In the genomic region with DNA sequence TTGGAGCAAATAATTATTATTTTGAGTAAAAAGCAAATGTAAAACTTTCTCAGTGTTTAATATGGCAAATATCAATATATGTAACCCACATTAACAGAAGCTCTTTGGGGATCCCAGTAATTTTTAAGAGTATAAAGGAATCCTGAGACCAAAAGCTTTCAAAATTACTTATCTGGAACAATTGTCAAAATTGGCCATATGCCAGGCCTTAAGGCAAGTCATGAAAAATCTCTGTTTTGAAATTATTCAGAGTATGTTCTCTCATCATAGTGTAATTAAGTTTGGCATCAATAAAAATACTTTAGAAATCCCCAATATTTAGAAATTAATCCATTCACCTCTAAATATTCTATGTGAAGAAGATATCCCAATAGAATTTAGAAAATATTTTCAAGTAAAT, we compare ENCODE assay signal across 16 cellular contexts.
"Had no signal": no experiment of that assay in that cellular context is flagged by ENCODE, and none has a peak within 500 bp of the region (broad histone marks: within the 10 kb centered on the region; RNA-seq: fewer than 3 reads in every experiment).

No MANE protein-coding gene starts in this region.

- DNase-seq: activated CD4-positive, alpha-beta T cell treated with anti-CD3 and anti-CD28 coated beads, Interleukin-2, amount 10 ng/mL, durations not matched to agents 7 days and 5 days; activated CD4-positive, CD25-positive, alpha-beta regulatory T cell; activated naive CD4-positive, alpha-beta T cell treated with anti-CD3 and anti-CD28 coated beads, Interleukin-2, amount 50 U/mL, for 16 hours; activated T-cell treated with anti-CD3 and anti-CD28 coated beads for 4 hours; amygdala; brain microvascular endothelial cell; dorsolateral prefrontal cortex; esophagus squamous epithelium; left ventricle myocardium superior; stimulated activated CD4-positive, alpha-beta T cell treated with anti-CD3 and anti-CD28 coated beads, Interleukin-4, amount 100 ng/mL, for 4 hours; stomach; T-helper 2 cell had no signal

- H3K27ac ChIP-seq: brain microvascular endothelial cell, dorsolateral prefrontal cortex, esophagus squamous epithelium, neural progenitor cell, parathyroid adenoma, stomach, thoracic aorta had no signal

- ATAC-seq: activated T-helper 17 cell treated with anti-CD3 and anti-CD28 coated beads, Interleukin-2, amount 50 U/mL, for 72 hours; left ventricle myocardium superior had no signal

- H3K36me3 ChIP-seq: brain microvascular endothelial cell, esophagus squamous epithelium, neural progenitor cell, stomach, thoracic aorta had no signal

- H3K4me2 ChIP-seq: neural progenitor cell had no signal

- H2AFZ ChIP-seq: neural progenitor cell, parathyroid adenoma had no signal

- H3K79me2 ChIP-seq: parathyroid adenoma had no signal

- H3K9me3 ChIP-seq: esophagus squamous epithelium, stomach, thoracic aorta had no signal

- H3K36me3 Mint-ChIP-seq: neural progenitor cell had no signal

- H3K4me3 Mint-ChIP-seq: activated CD4-positive, alpha-beta T cell treated with anti-CD3 and anti-CD28 coated beads, Interleukin-2, amount 10 ng/mL, durations not matched to agents 7 days and 5 days; activated T-helper 17 cell treated with anti-CD3 and anti-CD28 coated beads, Interleukin-2, amount 50 U/mL, for 72 hours; neural progenitor cell had no signal

- H3K9ac ChIP-seq: neural progenitor cell, parathyroid adenoma had no signal

- H3K9me3 Mint-ChIP-seq: activated CD4-positive, alpha-beta T cell treated with anti-CD3 and anti-CD28 coated beads, Interleukin-2, amount 10 ng/mL, durations not matched to agents 7 days and 5 days; activated T-helper 17 cell treated with anti-CD3 and anti-CD28 coated beads, Interleukin-2, amount 50 U/mL, for 72 hours; neural progenitor cell had no signal

- H3K27ac Mint-ChIP-seq: activated CD4-positive, alpha-beta T cell treated with anti-CD3 and anti-CD28 coated beads, Interleukin-2, amount 10 ng/mL, durations not matched to agents 7 days and 5 days; activated T-helper 17 cell treated with anti-CD3 and anti-CD28 coated beads, Interleukin-2, amount 50 U/mL, for 72 hours; neural progenitor cell had no signal

- H3K4me1 Mint-ChIP-seq: activated CD4-positive, alpha-beta T cell treated with anti-CD3 and anti-CD28 coated beads, Interleukin-2, amount 10 ng/mL, durations not matched to agents 7 days and 5 days; activated T-helper 17 cell treated with anti-CD3 and anti-CD28 coated beads, Interleukin-2, amount 50 U/mL, for 72 hours had no signal

- H3K4me3 ChIP-seq: dorsolateral prefrontal cortex, esophagus squamous epithelium, neural progenitor cell, stomach, thoracic aorta had no signal

- H3K4me1 ChIP-seq: esophagus squamous epithelium, parathyroid adenoma, stomach had no signal

- H3K27me3 ChIP-seq: brain microvascular endothelial cell, dorsolateral prefrontal cortex, esophagus squamous epithelium, neural progenitor cell, stomach had no signal
